In genomic region chr12:84814664-84815245, GRCh38 we compare ENCODE assay signal across 24 cellular contexts.
DNase-seq lines count a peak whose midpoint lies in the region; ATAC-seq and TF ChIP-seq lines count a peak whose summit lies in the region.
"Had no signal": no experiment of that assay in that cellular context is flagged by ENCODE, and none has a peak within 500 bp of the region (broad histone marks: within the 10 kb centered on the region; RNA-seq: fewer than 3 reads in every experiment).

No MANE protein-coding gene starts in this region.

- peak; percentile 36 for DNase-seq in GM04503 (ENCODE audit: low read depth)
- peak; percentile 16 for DNase-seq in amniotic epithelial cell (ENCODE audit: low read depth)
- DNase-seq in myocyte (ENCODE audit: low read depth) = peak; percentile 60
- DNase-seq in HPDE6-E6E7 (ENCODE audit: extremely low spot score) = no peak
- DNase-seq in mesothelial cell of epicardium (ENCODE audit: low spot score in 2 of 2, unreplicated experiment in 2 of 2) = no peak
- DNase-seq in substantia nigra (lab: John Stamatoyannopoulos, UW) = no peak
- DNase-seq: activated CD4-positive, alpha-beta T cell treated with anti-CD3 and anti-CD28 coated beads, Interleukin-2, amount 50 U/mL, for 1 hour; activated naive CD4-positive, alpha-beta T cell treated with Interleukin-2 at 50 U/mL for 16 hours; GOT3; left cardiac atrium; midbrain; NCI-H1436; NCI-H2171 treated with DMSO at 0.1 percent for 48 hours; Peyer's patch; psoas muscle; stimulated activated CD4-positive, alpha-beta T cell treated with anti-CD3 and anti-CD28 coated beads, Interleukin-12 subunit alpha, Interleukin-12 subunit beta, amount 100 ng/mL, for 4 hours had no signal

- no peaks in the 10 kb centered on the region for H3K27me3 Mint-ChIP-seq in mesothelial cell of epicardium (ENCODE audit: low read depth)

- no peak for TF ChIP-seq CTCF in mesothelial cell of epicardium (IDR thresholded peaks at IDR 0.05; ENCODE audit: unreplicated experiment)

- H3K27ac Mint-ChIP-seq in mesothelial cell of epicardium = no peak overlapping the region

- H3K4me3 Mint-ChIP-seq in mesothelial cell of epicardium = no peak overlapping the region
- H3K4me3 Mint-ChIP-seq: neural crest cell had no signal

- ATAC-seq in HG03558 (IDR thresholded peaks at IDR 0.05; ENCODE audit: extremely low read depth, unreplicated experiment) (peak; percentile 14), HG02884 (IDR thresholded peaks at IDR 0.05; ENCODE audit: unreplicated experiment) (no peak)
- ATAC-seq: left cardiac atrium, psoas muscle had no signal

- H3K4me1 Mint-ChIP-seq in mesothelial cell of epicardium = peaks cover 16% of the 10 kb centered on the region
- H3K4me1 Mint-ChIP-seq: neural crest cell had no signal

- H3K9me3 Mint-ChIP-seq in mesothelial cell of epicardium = peaks cover 10% of the 10 kb centered on the region
- H3K9me3 Mint-ChIP-seq: neural crest cell had no signal

- no peak overlapping the region for H3K27ac ChIP-seq in substantia nigra (ENCODE audit: low read depth, low read length, poor library complexity, severe bottlenecking)
- H3K27ac ChIP-seq: ascending aorta; BLaER1 treated with 17β-estradiol and CSF1 and Interleukin-3, amounts not matched to agents 10 nM and 100 nM; coronary artery; Peyer's patch; psoas muscle; SK-N-MC; thoracic aorta had no signal

- H3K36me3 Mint-ChIP-seq in mesothelial cell of epicardium = peaks cover 2% of the 10 kb centered on the region

Comparison
In these comparisons a context has a peak if more than half of its experiments do, and no peak if none do; other contexts are left out.
1. DNase-seq: peak in GM04503 (single experiment), amniotic epithelial cell (single experiment) and myocyte (single experiment); none in HPDE6-E6E7 (single experiment), mesothelial cell of epicardium (0 of 2) and substantia nigra (0 of 49).